In the genomic region with DNA sequence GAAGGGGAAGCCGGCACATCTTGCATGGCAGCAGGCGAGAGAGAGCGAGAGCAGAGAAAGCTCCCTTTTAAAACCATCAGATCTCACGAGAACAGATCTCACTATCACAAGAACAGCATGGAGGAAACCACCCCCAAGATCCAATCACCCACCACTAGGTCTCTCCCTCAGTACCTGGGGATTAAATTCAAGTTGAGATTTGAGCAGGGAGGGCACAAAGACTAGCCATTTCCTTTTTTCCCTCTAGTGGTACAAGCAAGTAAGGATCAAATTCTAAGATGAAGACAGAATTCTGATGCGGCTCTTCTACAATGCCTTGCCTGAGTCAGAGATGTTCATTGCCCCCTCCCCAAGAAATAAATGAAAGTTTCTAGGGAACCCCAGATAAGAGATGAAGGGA, we compare ENCODE assay signal across 8 cellular contexts. TPM values are rescaled to one million over a fixed set of nuclear protein-coding genes. Genes with fewer than 3 reads are reported as not detected.
DNase-seq lines count a peak whose midpoint lies in the region; ATAC-seq and TF ChIP-seq lines count a peak whose summit lies in the region.

No MANE protein-coding gene starts in this region.

- peak overlapping the region; percentile 53 for H3K4me3 ChIP-seq in GM06990 (replicated peaks; ENCODE audit: low read depth, low read length)
- no peak overlapping the region for H3K4me3 ChIP-seq in fibroblast of villous mesenchyme (ENCODE audit: low read depth, low read length)

- no peaks in the 10 kb centered on the region for H3K36me3 ChIP-seq in GM06990 (ENCODE audit: control insufficient read depth, insufficient read depth, low read length)

- no peaks in the 10 kb centered on the region for H3K27me3 ChIP-seq in GM06990 (replicated peaks; ENCODE audit: control insufficient read depth, insufficient read depth, low read length)

- TF ChIP-seq CTCF in GM06990 (IDR thresholded peaks at IDR 0.05; ENCODE audit: insufficient read depth, low read length, poor library complexity, severe bottlenecking) (peak; percentile 42), fibroblast of villous mesenchyme (IDR thresholded peaks at IDR 0.05; ENCODE audit: insufficient read depth, low read depth, low read length) (peak; percentile 43)

- DNase-seq in AG08396 (ENCODE audit: low spot score) (peak; percentile 22), GM06990 (ENCODE audit: extremely low read depth, insufficient read length) (no peak), SK-N-DZ (ENCODE audit: low spot score) (peak; percentile 32), fibroblast of villous mesenchyme (ENCODE audit: low read depth) (no peak), DMS153 (lab: John Stamatoyannopoulos, UW) (no peak), NCI-H345 (lab: John Stamatoyannopoulos, UW) (no peak)

- ATAC-seq in HG02884 (IDR thresholded peaks at IDR 0.05; ENCODE audit: unreplicated experiment) (no peak), HG02938 (IDR thresholded peaks at IDR 0.05; ENCODE audit: unreplicated experiment) (no peak)

RNA-seq across cellular contexts. Expression of gene ANKRD44, which starts 45.6 kb away (rescaled TPM):
- 8.5 and 12.2 TPM in 2 replicates for polyA plus RNA-seq in SK-N-DZ (2014; cell fraction: cytosol; rRNA removed)
- polyA plus RNA-seq in SK-N-DZ (2014; cell fraction: nucleus; rRNA removed), result 15.0 and 25.4 TPM in 2 replicates
- total RNA-seq in fibroblast of villous mesenchyme, result 3.9 and 7.7 TPM in 2 replicates

Comparison
In these comparisons a context has a peak if more than half of its experiments do, and no peak if none do; other contexts are left out.
1. DNase-seq: peak in AG08396 (single experiment) and SK-N-DZ (single experiment); none in GM06990 (single experiment), fibroblast of villous mesenchyme (single experiment), DMS153 (single experiment) and NCI-H345 (single experiment).